ENCODE assay signal across 1 cellular context in genomic region chr5:140564196-140565023, GRCh38.
TF ChIP-seq lines count a peak whose summit lies in the region.

Gene APBB3 (minus strand): TSS chr5:140564598. CDS start chr5:140564245, 353 bp downstream.
Gene SLC35A4 (plus strand): TSS chr5:140564828. CDS start chr5:140567170, 2,342 bp downstream.

TF ChIP-seq in WTC11, 78 proteins besides CTCF, POLR2A, EP300 and RAD21 (continued from another document and continues in another):
- TF ChIP-seq ZNF425 (CRISPR knock-in tag; conservative IDR thresholded peaks at IDR 0.05) = no peak
- TF ChIP-seq RORB (CRISPR knock-in tag; IDR thresholded peaks at IDR 0.05) = no peak
- TF ChIP-seq NFATC4 (CRISPR knock-in tag; IDR thresholded peaks at IDR 0.05) = no peak
- TF ChIP-seq AFF4 (CRISPR knock-in tag; IDR thresholded peaks at IDR 0.05; ENCODE audit: borderline replicate concordance) = peak; percentile 81; the same call in 1 of the 2 replicates
- TF ChIP-seq TP53 (CRISPR knock-in tag; IDR thresholded peaks at IDR 0.05) = peak; percentile 62; the same call in 1 of the 2 replicates
- no peak; the same call in 1 of the 2 replicates for TF ChIP-seq ZNF219 (CRISPR knock-in tag; IDR thresholded peaks at IDR 0.05; ENCODE audit: borderline replicate concordance)
- TF ChIP-seq OVOL2 (CRISPR knock-in tag; IDR thresholded peaks at IDR 0.05; ENCODE audit: borderline replicate concordance) = no peak
- no peak; the same call in 1 of the 2 replicates for TF ChIP-seq SMAD4 (CRISPR knock-in tag; IDR thresholded peaks at IDR 0.05)
- no peak; the same call in 1 of the 2 replicates for TF ChIP-seq TCF7 (CRISPR knock-in tag; IDR thresholded peaks at IDR 0.05; ENCODE audit: low read depth)
- TF ChIP-seq GTF2I (CRISPR knock-in tag; conservative IDR thresholded peaks at IDR 0.05) = no peak
- TF ChIP-seq NFYB (CRISPR knock-in tag; conservative IDR thresholded peaks at IDR 0.05; ENCODE audit: low read depth) = no peak
- TF ChIP-seq ELF4 (CRISPR knock-in tag; IDR thresholded peaks at IDR 0.05; ENCODE audit: low read depth) = no peak; the same call in 1 of the 2 replicates
- TF ChIP-seq ZNF512 (CRISPR knock-in tag; IDR thresholded peaks at IDR 0.05; ENCODE audit: borderline replicate concordance) = no peak
- TF ChIP-seq HMGXB4 (CRISPR knock-in tag; IDR thresholded peaks at IDR 0.05) = no peak
- TF ChIP-seq ESRRA (CRISPR knock-in tag; IDR thresholded peaks at IDR 0.05; ENCODE audit: borderline replicate concordance) = peak; percentile 72; the same call in 1 of the 2 replicates
- peak; percentile 18; the same call in 1 of the 2 replicates for TF ChIP-seq PREB (CRISPR knock-in tag; IDR thresholded peaks at IDR 0.05; ENCODE audit: borderline replicate concordance)
- no peak for TF ChIP-seq ZNF263 (CRISPR knock-in tag; IDR thresholded peaks at IDR 0.05; ENCODE audit: low read depth)
- no peak for TF ChIP-seq ATF1 (CRISPR knock-in tag; IDR thresholded peaks at IDR 0.05)
- peak; percentile 85; the same call in 1 of the 2 replicates for TF ChIP-seq ZBTB21 (CRISPR knock-in tag; IDR thresholded peaks at IDR 0.05; ENCODE audit: borderline replicate concordance)
- TF ChIP-seq SP1 (CRISPR knock-in tag; conservative IDR thresholded peaks at IDR 0.05) = peak; percentile 90; the same call in 1 of the 2 replicates
- TF ChIP-seq ZNF423 (CRISPR knock-in tag; IDR thresholded peaks at IDR 0.05) = peak; percentile 59
- peak; percentile 75 for TF ChIP-seq ZNF281 (CRISPR knock-in tag; IDR thresholded peaks at IDR 0.05)
- TF ChIP-seq TEAD1 (CRISPR knock-in tag; IDR thresholded peaks at IDR 0.05) = peak; percentile 94
- TF ChIP-seq E2F4 (CRISPR knock-in tag; IDR thresholded peaks at IDR 0.05; ENCODE audit: borderline replicate concordance, low read depth) = no peak
- no peak for TF ChIP-seq ZSCAN18 (CRISPR knock-in tag; IDR thresholded peaks at IDR 0.05)
- 0 out of 2 replicates have a peak, but pooled peaks have one; percentile 28 for TF ChIP-seq ZNF671 (CRISPR knock-in tag; IDR thresholded peaks at IDR 0.05)
- TF ChIP-seq ERG (CRISPR knock-in tag; IDR thresholded peaks at IDR 0.05) = peak; percentile 28; the same call in 1 of the 2 replicates
- TF ChIP-seq AR (CRISPR knock-in tag; IDR thresholded peaks at IDR 0.05) = no peak
- peak; percentile 93 for TF ChIP-seq USF1 (CRISPR knock-in tag; IDR thresholded peaks at IDR 0.05)
- peak; percentile 93 for TF ChIP-seq USF2 (CRISPR knock-in tag; IDR thresholded peaks at IDR 0.05)
- TF ChIP-seq NR1H2 (CRISPR knock-in tag; IDR thresholded peaks at IDR 0.05) = no peak
